Comparison of ENCODE assay signal across 8 cellular contexts in genomic region chr12:25958254-25959068, GRCh38. TPM values are rescaled to one million over a fixed set of nuclear protein-coding genes. Genes with fewer than 3 reads are reported as not detected.
DNase-seq lines count a peak whose midpoint lies in the region; ATAC-seq and TF ChIP-seq lines count a peak whose summit lies in the region.

RASSF8 (plus strand) TSS chr12:25958682; CDS start chr12:26055344, 96,662 bp downstream.

- BruUV-seq in mammary epithelial cell (replicated peaks; lab: Mats Ljungman, UMichigan) = no TSS peak

- peak within 1 kb of the TSS; percentile 94 for H3K9ac ChIP-seq in mammary epithelial cell (ENCODE audit: insufficient read depth, low read length)
- H3K9ac ChIP-seq in iPS-18a (ENCODE audit: low read length) = peak within 1 kb of the TSS; percentile 73

- peak within 1 kb of the TSS; percentile 82 for H3K4me2 ChIP-seq in mammary epithelial cell (ENCODE audit: insufficient read depth, low read depth, low read length)

- TF ChIP-seq CTCF in Peyer's patch (IDR thresholded peaks at IDR 0.05) = no peak
- TF ChIP-seq CTCF in mammary epithelial cell (conservative IDR thresholded peaks at IDR 0.05 in 1 of 2, IDR thresholded peaks at IDR 0.05 in 1 of 2; ENCODE audit: extremely low read depth in 1 of 2, insufficient read depth in 1 of 2, low read depth in 1 of 2, low read length in 2 of 2) = no peak
- no peak for TF ChIP-seq CTCF in retinal pigment epithelial cell (conservative IDR thresholded peaks at IDR 0.05; ENCODE audit: low read depth, low read length)

- 0% methylated on average over 2 of the region's 140 CpGs for WGBS in mammary epithelial cell (ENCODE audit: low coverage, missing lambda C conversion rate)

- dilution Hi-C loops in mammary epithelial cell (cut with HindIII; ENCODE audit: low sequenced_read_pairs) = no loop called here

- no peaks in the 10 kb centered on the region for H4K20me1 ChIP-seq in mammary epithelial cell (ENCODE audit: insufficient read depth, low read length)

- H3K4me3 ChIP-seq in Peyer's patch = peak within 1 kb of the TSS; percentile 53 to 73 (median 64)
- H3K4me3 ChIP-seq in mammary epithelial cell (replicated peaks in 1 of 3; ENCODE audit: insufficient read depth in 1 of 3, low read depth in 2 of 3, low read length in 3 of 3) = peak within 1 kb of the TSS; percentile 88 to 100 (median 88)
- peak within 1 kb of the TSS; percentile 78 for H3K4me3 ChIP-seq in iPS-18a (ENCODE audit: low read length)
- H3K4me3 ChIP-seq in retinal pigment epithelial cell (ENCODE audit: low read length) = peak within 1 kb of the TSS; percentile 71

- no peak for TF ChIP-seq POLR2A in Peyer's patch (IDR thresholded peaks at IDR 0.05)

- ATAC-seq in GM19463 (IDR thresholded peaks at IDR 0.05; ENCODE audit: unreplicated experiment) (peak; percentile 83), HG03520 (IDR thresholded peaks at IDR 0.05; ENCODE audit: unreplicated experiment) (peak; percentile 79)

- CTCF ChIA-PET in mammary epithelial cell (lab: Charles Lee; ENCODE audit: low non-redundant PET) = no interaction called here

- intact Hi-C loops in mammary epithelial cell (cut with micrococcal nuclease) = loop anchor here (1.0 to 5.0 kb wide), 7 partner anchors 60 to 522 kb away; no protein-coding TSS in a partner anchor

- no peaks in the 10 kb centered on the region for H3K27me3 ChIP-seq in Peyer's patch
- H3K27me3 ChIP-seq in mammary epithelial cell (ENCODE audit: insufficient read depth, low read length) = no peaks in the 10 kb centered on the region
- peaks cover 6% of the 10 kb centered on the region for H3K27me3 ChIP-seq in iPS-18a (ENCODE audit: control insufficient read depth, insufficient read depth, low read length)

- in situ Hi-C loops in mammary epithelial cell (cut with MboI; ENCODE audit: low sequenced_read_pairs in 2 of 2) = no loop called here

- H3K36me3 ChIP-seq in Peyer's patch (no peaks in the 10 kb centered on the region), mammary epithelial cell (ENCODE audit: insufficient read depth, low read length) (no peaks in the 10 kb centered on the region), iPS-18a (ENCODE audit: control insufficient read depth, low read depth, low read length) (no peaks in the 10 kb centered on the region)

- H3K9me3 ChIP-seq in Peyer's patch = no peaks in the 10 kb centered on the region
- H3K9me3 ChIP-seq in mammary epithelial cell (replicated peaks; ENCODE audit: insufficient read depth, low read length) = no peaks in the 10 kb centered on the region
- H3K9me3 ChIP-seq in iPS-18a (ENCODE audit: control insufficient read depth, low read depth, low read length) = no peaks in the 10 kb centered on the region

- peaks cover 45% of the 10 kb centered on the region for H3K79me2 ChIP-seq in mammary epithelial cell (ENCODE audit: insufficient read depth, low read length)

- H3K27ac ChIP-seq in Peyer's patch (peak within 1 kb of the TSS; percentile 70 to 94 (median 84)), mammary epithelial cell (ENCODE audit: insufficient read depth, low read depth, low read length) (peak within 1 kb of the TSS; percentile 94), iPS-18a (ENCODE audit: low read length) (peak within 1 kb of the TSS; percentile 31)

- peak within 1 kb of the TSS; percentile 96 for H2AFZ ChIP-seq in mammary epithelial cell (ENCODE audit: low read depth, low read length)

- H3K4me1 ChIP-seq in Peyer's patch (peaks cover 0 to 8% (median 0%) of the 10 kb centered on the region in 4 donors), mammary epithelial cell (ENCODE audit: insufficient read depth, low read length) (peaks cover 6% of the 10 kb centered on the region), iPS-18a (ENCODE audit: control insufficient read depth, low read depth, low read length) (peaks cover 18% of the 10 kb centered on the region)

- DNase-seq in EL (peak; percentile 75), Peyer's patch (peak; percentile 18 to 67 (median 61)), mammary epithelial cell (peak; percentile 67), retinal pigment epithelial cell (ENCODE audit: low read depth) (no peak), SKM-1 (lab: John Stamatoyannopoulos, UW; ENCODE audit: unreplicated experiment) (no peak)

RNA-seq across cellular contexts. Expression of gene RASSF8, which starts in this region (rescaled TPM):
- total RNA-seq in Peyer's patch (10 to 100 TPM in 3 of 4 donors, 1 to 10 TPM in 1; 1.2 to 56.9 (median 12.0) TPM), mammary epithelial cell (10 to 100 TPM; 31.3 to 35.3 TPM)
- 12.2 TPM for polyA plus RNA-seq in mammary epithelial cell
- polyA minus RNA-seq in mammary epithelial cell = 46.8 TPM

Comparison
In these comparisons a context has a peak if more than half of its experiments do, and no peak if none do; other contexts are left out.
1. DNase-seq: peak in EL (single experiment), Peyer's patch (3 of 3) and mammary epithelial cell (single experiment); none in retinal pigment epithelial cell (single experiment) and SKM-1 (single experiment).
2. H3K27ac ChIP-seq: peak in every context shown above with its lines; median percentile 94 in mammary epithelial cell; 84 in Peyer's patch; 31 in iPS-18a.
3. Peak in every context shown above with its lines, with median percentiles within 50 percentile points of each other: H3K4me3 ChIP-seq.